In the genomic region with DNA sequence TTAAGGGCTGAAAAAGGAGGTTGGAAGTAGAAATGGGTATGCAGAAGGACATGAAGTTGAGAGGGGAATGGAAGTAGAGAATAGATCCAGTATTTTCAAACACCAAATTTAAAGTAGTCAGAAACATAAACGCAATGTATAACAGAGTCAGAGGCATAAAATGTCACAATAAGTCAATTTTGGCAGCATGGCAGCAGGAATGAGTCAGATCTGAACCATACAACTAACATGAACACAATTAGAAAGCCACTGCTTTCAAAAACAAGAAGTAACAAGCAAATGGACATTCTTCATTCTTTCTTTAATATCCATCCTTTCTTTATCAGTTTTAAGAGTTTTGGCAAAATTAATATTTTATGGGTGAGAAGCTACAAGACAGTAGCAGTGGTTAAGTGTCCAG, we compare ENCODE assay signal across 9 cellular contexts. TPM values are rescaled to one million over a fixed set of nuclear protein-coding genes. Genes with fewer than 3 reads are reported as not detected.
DNase-seq lines count a peak whose midpoint lies in the region; ATAC-seq and TF ChIP-seq lines count a peak whose summit lies in the region.
"Had no signal": no experiment of that assay in that cellular context is flagged by ENCODE, and none has a peak within 500 bp of the region (broad histone marks: within the 10 kb centered on the region; RNA-seq: fewer than 3 reads in every experiment).

No MANE protein-coding gene starts in this region.

- H3K9me3 ChIP-seq in neural progenitor cell (ENCODE audit: low read depth), result no peaks in the 10 kb centered on the region
- H3K9me3 ChIP-seq in heart left ventricle, result no peaks in the 10 kb centered on the region

- peak; percentile 42 for DNase-seq in GM13977 (ENCODE audit: low spot score)
- peak; percentile 52 for DNase-seq in M059J (ENCODE audit: low read depth)
- peak; percentile 49 for DNase-seq in astrocyte of the hippocampus (ENCODE audit: low read depth, low spot score)
- no peak for DNase-seq in neural progenitor cell (ENCODE audit: low spot score)
- no peak for DNase-seq in NCI-H526 (lab: John Stamatoyannopoulos, UW)
- DNase-seq in heart left ventricle, result no peak

- peaks cover 85% of the 10 kb centered on the region for H3K79me2 ChIP-seq in neural progenitor cell (ENCODE audit: low read depth)

- TF ChIP-seq CTCF in GM13977 (IDR thresholded peaks at IDR 0.05; ENCODE audit: extremely low read depth, insufficient read depth, missing control alignments) (no peak), neural progenitor cell (IDR thresholded peaks at IDR 0.05) (no peak), heart left ventricle (IDR thresholded peaks at IDR 0.05) (no peak)

- peak overlapping the region; percentile 98 for H3K4me2 ChIP-seq in neural progenitor cell

- TF ChIP-seq POLR2A in heart left ventricle (IDR thresholded peaks at IDR 0.05), result no peak

- no peak overlapping the region for H2AFZ ChIP-seq in neural progenitor cell (replicated peaks)

- H3K27me3 Mint-ChIP-seq in neural progenitor cell (ENCODE audit: insufficient read depth, low read depth), result no peaks in the 10 kb centered on the region

- no peaks in the 10 kb centered on the region for H3K9me3 Mint-ChIP-seq in neural progenitor cell

- H3K4me1 ChIP-seq in neural progenitor cell (peaks cover 17% of the 10 kb centered on the region), heart left ventricle (peaks cover 5 to 71% (median 29%) of the 10 kb centered on the region in 12 donors)

- peaks cover 27% of the 10 kb centered on the region for H3K4me1 Mint-ChIP-seq in neural progenitor cell

- H3F3A ChIP-seq in neural progenitor cell (ENCODE audit: low read depth), result no peaks in the 10 kb centered on the region

- peaks cover 13% of the 10 kb centered on the region for H3K36me3 Mint-ChIP-seq in neural progenitor cell

- 87 to 96% (median 92%) methylated on average over 1 of the region's 1 CpG for WGBS in heart left ventricle, 4 donors

- H3K27ac ChIP-seq in neural progenitor cell (no peak overlapping the region), heart left ventricle (no peak overlapping the region)

- peaks cover 49% of the 10 kb centered on the region for H4K20me1 ChIP-seq in neural progenitor cell (ENCODE audit: low read depth)

- in situ Hi-C loops in GM13977 (cut with MboI; ENCODE audit: low pct_unique_long_range_greater_than_20kb, low sequenced_read_pairs, unreplicated experiment), result no loop called here

- H3K36me3 ChIP-seq in neural progenitor cell (no peaks in the 10 kb centered on the region), heart left ventricle (peaks cover 0 to 22% (median 5%) of the 10 kb centered on the region in 9 donors)

- no peak overlapping the region for H3K27ac Mint-ChIP-seq in neural progenitor cell

- no peak overlapping the region for H3K9ac ChIP-seq in neural progenitor cell

- ATAC-seq in heart left ventricle (no peak), GM18873 (IDR thresholded peaks at IDR 0.05; ENCODE audit: low FRiP score, unreplicated experiment) (no peak), GM21825 (IDR thresholded peaks at IDR 0.05; ENCODE audit: unreplicated experiment) (no peak)
- ATAC-seq: HCT116 had no signal

- intact Hi-C loops in heart left ventricle (cut with DNase I), result no loop called here

- H3K4me3 ChIP-seq in neural progenitor cell (peak overlapping the region; percentile 72), heart left ventricle (peak overlapping the region in 1 of 12 donors; percentile 94)

- H3K4me3 Mint-ChIP-seq in neural progenitor cell, result no peak overlapping the region

- H3K27me3 ChIP-seq in neural progenitor cell, result no peaks in the 10 kb centered on the region
- H3K27me3 ChIP-seq in heart left ventricle, result no peaks in the 10 kb centered on the region

RNA-seq across cellular contexts. Expression of gene CHORDC1, which starts 2.5 kb away (rescaled TPM):
- total RNA-seq in M059J (2014; rRNA removed; shearing (Covaris generic)), result 45.1 and 46.5 TPM in 2 replicates
- total RNA-seq in neural progenitor cell (ENCODE audit: low replicate concordance) (75.0 and 120 TPM in 2 replicates), heart left ventricle (10 to 100 TPM; 21.7 to 49.4 (median 28.5) TPM)
- polyA plus RNA-seq in heart left ventricle, result 10 to 100 TPM; 22.2 to 55.4 TPM

Comparison
In these comparisons a context has a peak if more than half of its experiments do, and no peak if none do; other contexts are left out.
1. DNase-seq: peak in GM13977 (single experiment), M059J (single experiment) and astrocyte of the hippocampus (single experiment); none in neural progenitor cell (single experiment), NCI-H526 (0 of 2) and heart left ventricle (0 of 5).